In the genomic region with DNA sequence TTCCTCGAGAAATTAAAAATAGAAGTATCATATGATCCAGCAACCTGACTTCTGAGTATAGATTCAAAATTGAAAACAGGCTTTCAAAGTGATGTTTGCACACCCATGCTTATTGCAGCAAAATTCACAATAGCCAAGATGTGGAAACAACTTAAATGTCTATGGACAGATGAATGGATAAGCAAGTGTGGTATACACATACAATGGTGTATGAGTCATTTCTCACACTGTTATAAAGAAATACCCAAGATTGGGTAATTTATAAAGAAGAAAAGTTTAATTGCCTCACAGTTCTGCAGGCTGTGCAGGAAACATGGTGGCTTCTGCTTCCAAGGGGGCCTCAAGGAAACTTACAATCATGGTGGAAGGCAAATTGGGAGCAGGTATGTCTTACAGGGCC, we compare ENCODE assay signal across 21 cellular contexts.
DNase-seq lines count a peak whose midpoint lies in the region; ATAC-seq and TF ChIP-seq lines count a peak whose summit lies in the region.
"Had no signal": no experiment of that assay in that cellular context is flagged by ENCODE, and none has a peak within 500 bp of the region (broad histone marks: within the 10 kb centered on the region; RNA-seq: fewer than 3 reads in every experiment).

No MANE protein-coding gene starts in this region.

- CTCF ChIA-PET in T-cell (lab: Charles Lee): no interaction called here
- CTCF ChIA-PET in activated CD4-positive, alpha-beta memory T cell treated with anti-CD3 and anti-CD28 coated beads, Interleukin-2, amount 10 ng/mL, durations not matched to agents 7 days and 5 days (lab: Charles Lee): interaction anchor here (0.8 kb wide), 1 partner anchor 27 kb away, joined by 3 read pairs; no protein-coding TSS in a partner anchor

- H3K9me3 Mint-ChIP-seq in activated naive CD8-positive, alpha-beta T cell treated with anti-CD3 and anti-CD28 coated beads, Interleukin-2, amount 50 U/mL, for 24 hours: peaks cover 8% of the 10 kb centered on the region
- H3K9me3 Mint-ChIP-seq in activated naive CD8-positive, alpha-beta T cell treated with anti-CD3 and anti-CD28 coated beads for 36 hours: peaks cover 12% of the 10 kb centered on the region
- H3K9me3 Mint-ChIP-seq in T-cell: peaks cover 0 to 10% (median 3%) of the 10 kb centered on the region in 3 donors
- peaks cover 9% of the 10 kb centered on the region for H3K9me3 Mint-ChIP-seq in activated CD4-positive, alpha-beta memory T cell treated with anti-CD3 and anti-CD28 coated beads, Interleukin-2, amount 10 ng/mL, durations not matched to agents 7 days and 5 days
- H3K9me3 Mint-ChIP-seq: activated naive CD4-positive, alpha-beta T cell treated with anti-CD3 and anti-CD28 coated beads, Interleukin-2, amount 50 U/mL, for 24 hours had no signal

- peaks cover 21% of the 10 kb centered on the region for H3K4me1 Mint-ChIP-seq in activated naive CD8-positive, alpha-beta T cell treated with anti-CD3 and anti-CD28 coated beads, Interleukin-2, amount 50 U/mL, for 24 hours
- H3K4me1 Mint-ChIP-seq in activated naive CD8-positive, alpha-beta T cell treated with anti-CD3 and anti-CD28 coated beads for 36 hours: peaks cover 29% of the 10 kb centered on the region
- peaks cover 18 to 24% (median 22%) of the 10 kb centered on the region in 3 donors for H3K4me1 Mint-ChIP-seq in T-cell
- peaks cover 25% of the 10 kb centered on the region for H3K4me1 Mint-ChIP-seq in activated CD4-positive, alpha-beta memory T cell treated with anti-CD3 and anti-CD28 coated beads, Interleukin-2, amount 10 ng/mL, durations not matched to agents 7 days and 5 days
- H3K4me1 Mint-ChIP-seq: nephron progenitor cell had no signal

- POLR2A ChIA-PET in T-cell (lab: Charles Lee): no interaction called here
- POLR2A ChIA-PET in activated CD4-positive, alpha-beta memory T cell treated with anti-CD3 and anti-CD28 coated beads, Interleukin-2, amount 10 ng/mL, durations not matched to agents 7 days and 5 days (lab: Charles Lee): no interaction called here

- TF ChIP-seq CTCF in fibroblast of the aortic adventitia (IDR thresholded peaks at IDR 0.05; ENCODE audit: insufficient read depth, low read length): no peak
- TF ChIP-seq CTCF in lower leg skin (IDR thresholded peaks at IDR 0.05): no peak

- WGBS in lower leg skin, 2 donors: 89 to 90% methylated on average over 1 of the region's 1 CpG

- H3K27me3 Mint-ChIP-seq in activated naive CD8-positive, alpha-beta T cell treated with anti-CD3 and anti-CD28 coated beads, Interleukin-2, amount 50 U/mL, for 24 hours: no peaks in the 10 kb centered on the region
- no peaks in the 10 kb centered on the region for H3K27me3 Mint-ChIP-seq in activated naive CD8-positive, alpha-beta T cell treated with anti-CD3 and anti-CD28 coated beads for 36 hours
- no peaks in the 10 kb centered on the region for H3K27me3 Mint-ChIP-seq in T-cell
- no peaks in the 10 kb centered on the region for H3K27me3 Mint-ChIP-seq in activated CD4-positive, alpha-beta memory T cell treated with anti-CD3 and anti-CD28 coated beads, Interleukin-2, amount 10 ng/mL, durations not matched to agents 7 days and 5 days
- H3K27me3 Mint-ChIP-seq: activated naive CD4-positive, alpha-beta T cell treated with anti-CD3 and anti-CD28 coated beads, Interleukin-2, amount 50 U/mL, for 24 hours; CD8-positive, alpha-beta memory T cell had no signal

- H3K4me3 ChIP-seq in fibroblast of the aortic adventitia (ENCODE audit: low read depth, low read length) (no peak overlapping the region), lower leg skin (ENCODE audit: low read depth, poor library complexity, severe bottlenecking) (no peak overlapping the region)
- H3K4me3 ChIP-seq: GM12878, thyroid gland had no signal

- peak; percentile 66 for ATAC-seq in activated naive CD8-positive, alpha-beta T cell treated with anti-CD3 and anti-CD28 coated beads, Interleukin-2, amount 50 U/mL, for 24 hours
- ATAC-seq in T-cell (replicated peaks in 1 of 4) (peak in 1 of 4 experiments; percentile 29), GM21360 (IDR thresholded peaks at IDR 0.05; ENCODE audit: unreplicated experiment) (no peak), HG03565 (IDR thresholded peaks at IDR 0.05; ENCODE audit: unreplicated experiment) (no peak)
- ATAC-seq: GM12878, left cardiac atrium had no signal

- peaks cover 3% of the 10 kb centered on the region for H3K36me3 Mint-ChIP-seq in activated naive CD8-positive, alpha-beta T cell treated with anti-CD3 and anti-CD28 coated beads, Interleukin-2, amount 50 U/mL, for 24 hours (ENCODE audit: low read depth)
- H3K36me3 Mint-ChIP-seq in activated naive CD8-positive, alpha-beta T cell treated with anti-CD3 and anti-CD28 coated beads for 36 hours: no peaks in the 10 kb centered on the region
- no peaks in the 10 kb centered on the region for H3K36me3 Mint-ChIP-seq in T-cell
- peaks cover 6% of the 10 kb centered on the region for H3K36me3 Mint-ChIP-seq in activated CD4-positive, alpha-beta memory T cell treated with anti-CD3 and anti-CD28 coated beads, Interleukin-2, amount 10 ng/mL, durations not matched to agents 7 days and 5 days (ENCODE audit: low read depth)
- H3K36me3 Mint-ChIP-seq: activated naive CD4-positive, alpha-beta T cell treated with anti-CD3 and anti-CD28 coated beads, Interleukin-2, amount 50 U/mL, for 24 hours had no signal

- H3K27ac Mint-ChIP-seq in activated naive CD8-positive, alpha-beta T cell treated with anti-CD3 and anti-CD28 coated beads, Interleukin-2, amount 50 U/mL, for 24 hours: no peak overlapping the region
- no peak overlapping the region for H3K27ac Mint-ChIP-seq in activated naive CD8-positive, alpha-beta T cell treated with anti-CD3 and anti-CD28 coated beads for 36 hours
- H3K27ac Mint-ChIP-seq in T-cell: peak overlapping the region; percentile 64 to 65
- no peak overlapping the region for H3K27ac Mint-ChIP-seq in activated CD4-positive, alpha-beta memory T cell treated with anti-CD3 and anti-CD28 coated beads, Interleukin-2, amount 10 ng/mL, durations not matched to agents 7 days and 5 days
- H3K27ac Mint-ChIP-seq: activated naive CD4-positive, alpha-beta T cell treated with anti-CD3 and anti-CD28 coated beads, Interleukin-2, amount 50 U/mL, for 24 hours; nephron progenitor cell had no signal

- TF ChIP-seq POLR2A in lower leg skin (IDR thresholded peaks at IDR 0.05): no peak

- no peak overlapping the region for H3K4me3 Mint-ChIP-seq in activated naive CD8-positive, alpha-beta T cell treated with anti-CD3 and anti-CD28 coated beads, Interleukin-2, amount 50 U/mL, for 24 hours
- H3K4me3 Mint-ChIP-seq in activated naive CD8-positive, alpha-beta T cell treated with anti-CD3 and anti-CD28 coated beads for 36 hours: no peak overlapping the region
- H3K4me3 Mint-ChIP-seq in T-cell: no peak overlapping the region
- H3K4me3 Mint-ChIP-seq in activated CD4-positive, alpha-beta memory T cell treated with anti-CD3 and anti-CD28 coated beads, Interleukin-2, amount 10 ng/mL, durations not matched to agents 7 days and 5 days: no peak overlapping the region
- H3K4me3 Mint-ChIP-seq: activated naive CD4-positive, alpha-beta T cell treated with anti-CD3 and anti-CD28 coated beads, Interleukin-2, amount 50 U/mL, for 24 hours; CD8-positive, alpha-beta memory T cell; nephron progenitor cell had no signal

- no peak for DNase-seq in activated naive CD8-positive, alpha-beta T cell treated with anti-CD3 and anti-CD28 coated beads, Interleukin-2, amount 50 U/mL, for 24 hours
- no peak for DNase-seq in activated naive CD8-positive, alpha-beta T cell treated with anti-CD3 and anti-CD28 coated beads for 36 hours
- no peak for DNase-seq in T-cell
- DNase-seq in fibroblast of the aortic adventitia (ENCODE audit: low read depth): peak; percentile 38
- DNase-seq in activated CD4-positive, alpha-beta memory T cell treated with anti-CD3 and anti-CD28 coated beads, Interleukin-2, amount 10 ng/mL, durations not matched to agents 7 days and 5 days: no peak
- DNase-seq in lower leg skin (ENCODE audit: low spot score in 2 of 2): no peak
- DNase-seq: CD8-positive, alpha-beta memory T cell; dermis blood vessel endothelial cell; H7; left cardiac atrium; NCI-H1930; NCI-H2227 treated with DMSO at 0.1 percent for 48 hours; NCI-H82; nephron progenitor cell; SHP77 treated with DMSO at 0.1 percent for 48 hours; stimulated activated naive CD4-positive, alpha-beta T cell; thyroid gland had no signal

- intact Hi-C loops in lower leg skin (cut with DNase I; ENCODE audit: low total_unique reads): no loop called here

Comparison
In these comparisons a context has a peak if more than half of its experiments do, and no peak if none do; other contexts are left out.
1. H3K27ac Mint-ChIP-seq: peak in T-cell (2 of 2); none in activated naive CD8-positive, alpha-beta T cell treated with anti-CD3 and anti-CD28 coated beads, Interleukin-2, amount 50 U/mL, for 24 hours (single experiment), activated naive CD8-positive, alpha-beta T cell treated with anti-CD3 and anti-CD28 coated beads for 36 hours (single experiment) and activated CD4-positive, alpha-beta memory T cell treated with anti-CD3 and anti-CD28 coated beads, Interleukin-2, amount 10 ng/mL, durations not matched to agents 7 days and 5 days (single experiment).